ENCODE assay signal across 8 cellular contexts in the genomic region with DNA sequence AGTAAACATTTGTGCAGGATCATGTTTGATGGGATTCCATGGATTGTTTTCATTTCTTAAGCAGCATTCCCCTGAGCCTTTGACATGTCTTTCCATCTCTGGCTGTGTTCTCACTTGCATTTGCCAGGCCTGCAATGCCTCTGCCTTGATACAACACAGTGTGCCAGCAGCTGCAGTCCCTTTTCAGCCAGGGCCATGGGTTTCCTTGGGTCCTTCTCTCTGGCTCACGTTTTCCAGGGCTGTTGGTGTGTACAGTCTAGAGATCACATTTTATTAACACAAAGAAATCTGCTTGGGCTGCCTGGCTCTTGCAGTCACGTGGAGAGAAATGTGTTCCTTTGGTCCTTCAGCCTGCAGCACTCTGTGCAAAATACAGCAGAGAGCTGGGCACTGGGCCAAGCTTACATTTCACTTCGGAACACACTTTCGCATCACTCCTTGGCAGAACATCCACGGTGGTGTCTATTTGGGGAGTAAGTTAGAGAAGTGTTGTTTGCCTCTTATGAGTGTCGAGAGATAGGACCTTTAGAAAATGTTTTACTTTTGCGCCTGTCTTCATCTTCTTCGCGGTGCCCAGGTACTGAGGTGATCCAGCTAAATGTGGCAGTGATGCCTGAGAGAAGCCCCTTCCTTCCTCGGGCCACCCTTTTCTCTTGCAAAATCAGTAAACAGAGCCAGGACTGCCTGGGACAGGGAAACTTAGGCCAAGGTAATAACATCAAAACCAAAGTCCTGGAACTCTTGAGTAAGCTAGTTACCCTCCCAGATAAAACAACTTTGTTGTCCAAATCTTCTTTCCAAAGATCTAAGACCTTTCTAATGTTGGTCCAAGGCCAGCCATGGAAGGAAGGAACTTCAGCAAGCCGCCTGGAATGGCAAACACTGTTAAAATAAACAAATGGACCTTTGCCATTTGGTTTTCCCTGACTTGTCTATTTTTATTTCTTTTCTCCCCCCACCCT. TPM values are rescaled to one million over a fixed set of nuclear protein-coding genes. Genes with fewer than 3 reads are reported as not detected.
A peak's percentile ranks its signal among the peaks of the same experiment; 100 is the strongest.
DNase-seq lines count a peak whose midpoint lies in the region; ATAC-seq lines count a peak whose summit lies in the region.

No MANE protein-coding gene starts in this region.

- WGBS in right cardiac atrium, result 17% methylated on average over 11 of the region's 11 CpGs

- peak overlapping the region; percentile 98 for H3K27ac ChIP-seq in right cardiac atrium (ENCODE audit: low read length)
- H3K27ac ChIP-seq in skeletal muscle tissue (ENCODE audit: low read depth, low read length), result peak overlapping the region; percentile 57

- H3K9me3 ChIP-seq in right cardiac atrium (ENCODE audit: control insufficient read depth, low read length), result no peaks in the 10 kb centered on the region
- no peaks in the 10 kb centered on the region for H3K9me3 ChIP-seq in skeletal muscle tissue (ENCODE audit: control insufficient read depth in 3 of 3, low read length in 3 of 3)

- H3K27me3 ChIP-seq in right cardiac atrium (ENCODE audit: control insufficient read depth, insufficient read depth) (no peaks in the 10 kb centered on the region), skeletal muscle tissue (ENCODE audit: control insufficient read depth in 3 of 3, insufficient read depth in 3 of 3, low read length in 3 of 3) (no peaks in the 10 kb centered on the region)

- H3K36me3 ChIP-seq in skeletal muscle tissue (ENCODE audit: control insufficient read depth in 3 of 3, insufficient read depth in 3 of 3, low read length in 3 of 3), result no peaks in the 10 kb centered on the region

- intact Hi-C loops in right cardiac atrium (cut with DNase I), result no loop called here

- H3K4me1 ChIP-seq in right cardiac atrium (ENCODE audit: control insufficient read depth, insufficient read depth, low read length) (peaks cover 26% of the 10 kb centered on the region), skeletal muscle tissue (ENCODE audit: control insufficient read depth in 3 of 3, insufficient read depth in 3 of 3, low read length in 3 of 3) (peaks cover 33 to 35% (median 34%) of the 10 kb centered on the region in 3 donors)

- peak; percentile 88 to 89 for ATAC-seq in right cardiac atrium
- no peak for ATAC-seq in GM19395 (IDR thresholded peaks at IDR 0.05; ENCODE audit: unreplicated experiment)
- no peak for ATAC-seq in HG03565 (IDR thresholded peaks at IDR 0.05; ENCODE audit: unreplicated experiment)

- H3K4me3 ChIP-seq in right cardiac atrium (ENCODE audit: low read length) (no peak overlapping the region), skeletal muscle tissue (ENCODE audit: low read length in 3 of 3) (peak overlapping the region; percentile 15 to 59 (median 45))

- DNase-seq in M059J (ENCODE audit: low read depth), result peak; percentile 82
- DNase-seq in anterior cingulate cortex (lab: John Stamatoyannopoulos, UW), result peak in 54 of 58 donors; percentile 21 to 91 (median 67)
- peak; percentile 94 to 98 (median 95) for DNase-seq in right cardiac atrium
- DNase-seq in HuH-7 (ENCODE audit: low spot score), result no peak
- no peak for DNase-seq in stimulated activated CD4-positive, alpha-beta T cell treated with anti-CD3 and anti-CD28 coated beads, Interleukin-4, amount 100 ng/mL, for 4 hours

- H3K9ac ChIP-seq in skeletal muscle tissue (ENCODE audit: low read depth in 1 of 3, low read length in 3 of 3), result peak overlapping the region in 2 of 3 donors; percentile 47 to 68

RNA-seq across cellular contexts. Expression of a gene that starts 20.9 kb away (rescaled TPM):
- 4.4 and 5.3 TPM in 2 replicates for total RNA-seq in M059J (2014; rRNA removed; shearing (Covaris generic))
- total RNA-seq in right cardiac atrium, result 10 to 100 TPM; 35.6 to 56.6 (median 49.7) TPM
- 17.0 TPM for polyA plus RNA-seq in right cardiac atrium
- 4.7 TPM for total RNA-seq in skeletal muscle tissue

Comparison
In these comparisons a context has a peak if more than half of its experiments do, and no peak if none do; other contexts are left out.
1. DNase-seq: peak in M059J (single experiment), anterior cingulate cortex (54 of 58) and right cardiac atrium (3 of 3); none in HuH-7 (single experiment) and stimulated activated CD4-positive, alpha-beta T cell treated with anti-CD3 and anti-CD28 coated beads, Interleukin-4, amount 100 ng/mL, for 4 hours (0 of 2).
2. ATAC-seq: peak in right cardiac atrium (2 of 2); none in GM19395 (single experiment) and HG03565 (single experiment).